1 cellular context compared by ENCODE assay signal in genomic region chr6:89840538-89840937, GRCh38.
A peak's percentile ranks its signal among the peaks of the same experiment; 100 is the strongest.
TF ChIP-seq lines count a peak whose summit lies in the region.

No MANE protein-coding gene starts in this region.

TF ChIP-seq in endothelial cell of umbilical vein, 7 proteins besides CTCF, POLR2A, EP300 and RAD21:
- TF ChIP-seq POLR2AphosphoS5 (IDR thresholded peaks at IDR 0.05; ENCODE audit: insufficient read depth, low read depth, low read length) = peak; percentile 39
- TF ChIP-seq GATA2 (IDR thresholded peaks at IDR 0.05; ENCODE audit: insufficient read depth, insufficient read length, low read depth, low read length) = no peak
